1 cellular context compared by ENCODE assay signal in the genomic region with DNA sequence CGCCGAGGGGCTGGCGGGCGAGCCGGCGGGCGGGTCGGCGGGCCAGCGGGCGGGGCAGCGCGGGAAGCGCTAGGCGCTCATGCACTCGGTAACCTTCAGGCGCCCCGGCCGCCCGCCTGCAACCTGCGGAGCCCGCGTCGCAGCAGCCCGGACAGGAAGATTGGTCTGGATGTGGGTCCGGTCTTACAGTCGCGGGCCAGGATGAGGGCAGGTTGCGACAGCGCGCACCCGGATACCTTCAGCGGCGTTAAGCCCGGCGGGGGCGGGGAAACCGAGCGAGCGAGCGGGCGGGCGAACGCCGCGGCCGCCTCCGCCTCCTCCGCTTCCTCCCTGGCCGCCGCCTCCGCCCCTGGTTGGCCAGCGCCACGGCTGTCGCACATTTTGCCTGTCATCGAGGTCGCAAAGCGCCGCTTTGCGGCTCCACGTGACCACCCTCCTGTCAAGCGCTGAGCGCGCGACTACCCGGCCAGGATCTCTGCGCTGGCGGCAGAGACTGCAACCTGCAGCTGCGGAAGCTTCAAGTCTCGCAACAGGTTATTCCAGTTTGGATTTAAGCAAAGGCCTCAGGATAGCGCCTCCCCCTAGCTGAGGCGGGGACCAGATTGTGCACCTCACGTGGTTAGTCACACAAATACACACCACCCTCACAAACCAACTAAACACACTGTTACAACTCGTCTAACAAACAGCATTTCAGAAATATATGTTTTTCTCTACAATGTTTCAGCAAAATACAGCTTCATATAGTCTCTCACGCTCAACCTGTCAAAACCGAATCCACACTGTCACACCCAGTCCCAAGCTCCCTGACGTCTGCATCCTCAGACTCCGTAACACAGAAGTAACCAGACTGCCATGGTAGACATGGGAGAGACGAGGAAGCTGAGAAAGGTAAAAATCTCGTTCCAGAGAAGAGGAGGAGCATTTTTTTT.
TF ChIP-seq lines count a peak whose summit lies in the region.

Gene FAF1 (minus strand): TSS at position 355 of the 932 bp plus-strand sequence. CDS start 456 bp downstream, outside the sequence.

TF ChIP-seq in K562, 482 proteins besides CTCF, POLR2A, EP300 and RAD21 (continued from another document and continues in another):
- TF ChIP-seq, protein P1, sequence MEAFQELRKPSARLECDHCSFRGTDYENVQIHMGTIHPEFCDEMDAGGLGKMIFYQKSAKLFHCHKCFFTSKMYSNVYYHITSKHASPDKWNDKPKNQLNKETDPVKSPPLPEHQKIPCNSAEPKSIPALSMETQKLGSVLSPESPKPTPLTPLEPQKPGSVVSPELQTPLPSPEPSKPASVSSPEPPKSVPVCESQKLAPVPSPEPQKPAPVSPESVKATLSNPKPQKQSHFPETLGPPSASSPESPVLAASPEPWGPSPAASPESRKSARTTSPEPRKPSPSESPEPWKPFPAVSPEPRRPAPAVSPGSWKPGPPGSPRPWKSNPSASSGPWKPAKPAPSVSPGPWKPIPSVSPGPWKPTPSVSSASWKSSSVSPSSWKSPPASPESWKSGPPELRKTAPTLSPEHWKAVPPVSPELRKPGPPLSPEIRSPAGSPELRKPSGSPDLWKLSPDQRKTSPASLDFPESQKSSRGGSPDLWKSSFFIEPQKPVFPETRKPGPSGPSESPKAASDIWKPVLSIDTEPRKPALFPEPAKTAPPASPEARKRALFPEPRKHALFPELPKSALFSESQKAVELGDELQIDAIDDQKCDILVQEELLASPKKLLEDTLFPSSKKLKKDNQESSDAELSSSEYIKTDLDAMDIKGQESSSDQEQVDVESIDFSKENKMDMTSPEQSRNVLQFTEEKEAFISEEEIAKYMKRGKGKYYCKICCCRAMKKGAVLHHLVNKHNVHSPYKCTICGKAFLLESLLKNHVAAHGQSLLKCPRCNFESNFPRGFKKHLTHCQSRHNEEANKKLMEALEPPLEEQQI (IDR thresholded peaks at IDR 0.05) = no peak; the same call in 1 of the 2 replicates
- TF ChIP-seq EZH2 (IDR thresholded peaks at IDR 0.05; ENCODE audit: borderline replicate concordance, low read depth, low read length) = no peak
- TF ChIP-seq ZNF707 (CRISPR knock-in tag; conservative IDR thresholded peaks at IDR 0.05) = no peak
- TF ChIP-seq, protein P2, sequence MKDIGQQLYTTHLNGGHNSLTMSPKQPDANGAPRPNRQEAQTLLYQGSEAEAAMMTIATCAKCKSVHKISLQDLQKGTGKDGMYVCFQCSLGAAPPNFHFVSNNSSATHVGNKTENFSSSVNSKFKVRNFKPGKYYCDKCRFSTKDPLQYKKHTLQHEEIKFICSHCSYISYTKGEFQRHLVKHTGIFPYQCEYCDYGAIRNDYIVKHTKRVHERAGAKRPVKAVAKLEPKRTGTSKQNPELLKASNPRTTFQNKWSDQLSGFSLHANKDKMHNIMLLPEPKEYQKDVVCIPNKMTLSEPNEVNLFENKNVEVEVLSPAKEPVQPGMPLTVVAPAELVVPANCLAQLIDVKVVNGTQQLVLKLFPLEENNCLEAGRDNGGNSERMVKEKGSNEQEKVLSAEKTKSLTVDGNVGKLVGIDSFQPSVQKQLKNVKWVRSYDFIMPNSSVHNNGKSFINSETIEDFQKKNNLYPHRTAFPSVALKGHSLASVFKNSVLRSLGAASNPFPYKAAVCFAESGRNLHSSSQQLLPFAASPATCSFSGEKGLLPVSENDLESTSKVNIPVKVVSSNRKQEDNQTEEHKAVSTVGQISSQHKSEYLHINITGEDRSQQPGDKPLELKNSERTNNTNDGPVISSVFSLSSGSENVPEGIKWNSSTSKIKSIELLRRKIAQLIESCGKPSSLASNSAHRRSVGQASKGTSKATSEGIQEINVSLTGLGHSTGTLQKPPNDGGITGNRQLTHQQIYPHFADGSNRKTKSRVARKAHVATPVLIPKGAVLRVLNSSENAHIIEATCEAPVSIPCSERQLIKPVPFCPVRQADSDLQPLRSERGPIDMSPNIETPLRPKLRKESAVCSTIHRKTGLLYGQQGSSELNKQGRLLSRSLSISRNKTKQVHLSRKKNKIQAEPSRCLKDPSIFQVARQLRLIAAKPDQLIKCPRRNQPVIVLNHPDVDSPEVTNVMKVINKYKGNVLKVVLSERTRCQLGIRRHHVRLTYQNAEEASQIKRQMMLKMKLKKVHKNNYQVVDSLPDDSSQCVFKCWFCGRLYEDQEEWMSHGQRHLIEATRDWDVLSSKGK (CRISPR knock-in tag; IDR thresholded peaks at IDR 0.05) = no peak
- TF ChIP-seq RFX5 (IDR thresholded peaks at IDR 0.05; ENCODE audit: low read depth, low read length) = 0 out of 2 replicates have a peak, but pooled peaks have one; percentile 40
- TF ChIP-seq MYC (IDR thresholded peaks at IDR 0.05; ENCODE audit: low read depth, low read length) = peak; percentile 99
- peak; percentile 84; the same call in 1 of the 2 replicates for TF ChIP-seq MYC (CRISPR knock-in tag; IDR thresholded peaks at IDR 0.05; ENCODE audit: borderline replicate concordance, low read depth)
- TF ChIP-seq ZKSCAN3 (CRISPR knock-in tag; IDR thresholded peaks at IDR 0.05) = no peak
- TF ChIP-seq, protein P3, sequence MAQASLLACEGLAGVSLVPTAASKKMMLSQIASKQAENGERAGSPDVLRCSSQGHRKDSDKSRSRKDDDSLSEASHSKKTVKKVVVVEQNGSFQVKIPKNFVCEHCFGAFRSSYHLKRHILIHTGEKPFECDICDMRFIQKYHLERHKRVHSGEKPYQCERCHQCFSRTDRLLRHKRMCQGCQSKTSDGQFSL (CRISPR knock-in tag; IDR thresholded peaks at IDR 0.05) = no peak
- TF ChIP-seq, protein P3 (tag; IDR thresholded peaks at IDR 0.05) = no peak
- no peak for TF ChIP-seq ZNF655 (CRISPR knock-in tag; IDR thresholded peaks at IDR 0.05)
- TF ChIP-seq ZNF444 (CRISPR knock-in tag; IDR thresholded peaks at IDR 0.05) = no peak
- TF ChIP-seq NR2C2 (CRISPR knock-in tag; IDR thresholded peaks at IDR 0.05) = no peak; the same call in 1 of the 2 replicates
- peak; percentile 87 for TF ChIP-seq NR2C2 (tag; IDR thresholded peaks at IDR 0.05)
- TF ChIP-seq DPF2 (IDR thresholded peaks at IDR 0.05) = peak; percentile 54
- TF ChIP-seq, protein P4, sequence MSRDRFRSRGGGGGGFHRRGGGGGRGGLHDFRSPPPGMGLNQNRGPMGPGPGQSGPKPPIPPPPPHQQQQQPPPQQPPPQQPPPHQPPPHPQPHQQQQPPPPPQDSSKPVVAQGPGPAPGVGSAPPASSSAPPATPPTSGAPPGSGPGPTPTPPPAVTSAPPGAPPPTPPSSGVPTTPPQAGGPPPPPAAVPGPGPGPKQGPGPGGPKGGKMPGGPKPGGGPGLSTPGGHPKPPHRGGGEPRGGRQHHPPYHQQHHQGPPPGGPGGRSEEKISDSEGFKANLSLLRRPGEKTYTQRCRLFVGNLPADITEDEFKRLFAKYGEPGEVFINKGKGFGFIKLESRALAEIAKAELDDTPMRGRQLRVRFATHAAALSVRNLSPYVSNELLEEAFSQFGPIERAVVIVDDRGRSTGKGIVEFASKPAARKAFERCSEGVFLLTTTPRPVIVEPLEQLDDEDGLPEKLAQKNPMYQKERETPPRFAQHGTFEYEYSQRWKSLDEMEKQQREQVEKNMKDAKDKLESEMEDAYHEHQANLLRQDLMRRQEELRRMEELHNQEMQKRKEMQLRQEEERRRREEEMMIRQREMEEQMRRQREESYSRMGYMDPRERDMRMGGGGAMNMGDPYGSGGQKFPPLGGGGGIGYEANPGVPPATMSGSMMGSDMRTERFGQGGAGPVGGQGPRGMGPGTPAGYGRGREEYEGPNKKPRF (IDR thresholded peaks at IDR 0.05; ENCODE audit: low read depth, low read length) = no peak
- no peak for TF ChIP-seq ZNF253 (CRISPR knock-in tag; conservative IDR thresholded peaks at IDR 0.05)
- TF ChIP-seq KDM2B (CRISPR knock-in tag; IDR thresholded peaks at IDR 0.05) = 0 out of 2 replicates have a peak, but pooled peaks have one; percentile 22
- TF ChIP-seq RB1 (IDR thresholded peaks at IDR 0.05; ENCODE audit: low read depth) = peak; percentile 95
- TF ChIP-seq ELK3 (CRISPR knock-in tag; IDR thresholded peaks at IDR 0.05) = no peak
- no peak for TF ChIP-seq ZNF165 (CRISPR knock-in tag; IDR thresholded peaks at IDR 0.05; ENCODE audit: borderline replicate concordance)
- peak; percentile 82 for TF ChIP-seq ZFX (CRISPR knock-in tag; IDR thresholded peaks at IDR 0.05)
- TF ChIP-seq FOXA1 (IDR thresholded peaks at IDR 0.05; ENCODE audit: borderline replicate concordance) = no peak
- 0 out of 2 replicates have a peak, but pooled peaks have one; percentile 22 for TF ChIP-seq NFATC3 (IDR thresholded peaks at IDR 0.05)
- no peak for TF ChIP-seq IRF9 (tag; IDR thresholded peaks at IDR 0.05)
- TF ChIP-seq HIVEP1 (CRISPR knock-in tag; IDR thresholded peaks at IDR 0.05) = no peak
- TF ChIP-seq HDAC2 (IDR thresholded peaks at IDR 0.05) = peak; percentile 92
- peak in 1 of 2 experiments; percentile 99; a peak in 3 of 4 replicates for TF ChIP-seq HDAC1 (IDR thresholded peaks at IDR 0.05)
- TF ChIP-seq ESRRA (IDR thresholded peaks at IDR 0.05; ENCODE audit: borderline replicate concordance, low read depth) = peak; percentile 92
- TF ChIP-seq STAT6 (CRISPR knock-in tag; IDR thresholded peaks at IDR 0.05) = peak; percentile 26; the same call in 1 of the 2 replicates
- peak; percentile 96 for TF ChIP-seq KDM5B (IDR thresholded peaks at IDR 0.05; ENCODE audit: insufficient replicate concordance, low read depth, low read length)
- TF ChIP-seq TEAD2 (tag; IDR thresholded peaks at IDR 0.05) = no peak
- TF ChIP-seq SMARCE1 (IDR thresholded peaks at IDR 0.05) = peak; percentile 50; the same call in 1 of the 2 replicates
- no peak for TF ChIP-seq SRSF1 (IDR thresholded peaks at IDR 0.05; ENCODE audit: low read depth, low read length)
- no peak for TF ChIP-seq KAT8 (IDR thresholded peaks at IDR 0.05; ENCODE audit: low read depth)
- TF ChIP-seq ZNF277 (CRISPR knock-in tag; IDR thresholded peaks at IDR 0.05; ENCODE audit: borderline replicate concordance) = no peak
- TF ChIP-seq ZNF57 (CRISPR knock-in tag; IDR thresholded peaks at IDR 0.05) = no peak
- TF ChIP-seq CEBPG (CRISPR knock-in tag; IDR thresholded peaks at IDR 0.05) = peak; percentile 42; the same call in 1 of the 2 replicates
- peak in 1 of 2 experiments; percentile 85; a peak in 2 of 4 replicates for TF ChIP-seq CEBPG (tag; conservative IDR thresholded peaks at IDR 0.05 in 1 of 2, IDR thresholded peaks at IDR 0.05 in 1 of 2)
- TF ChIP-seq CBFA2T3 (IDR thresholded peaks at IDR 0.05) = peak; percentile 29
- peak; percentile 72 to 78 for TF ChIP-seq NONO (IDR thresholded peaks at IDR 0.05; ENCODE audit: low read depth in 2 of 2, low read length in 1 of 2)
- TF ChIP-seq ZNF282 (CRISPR knock-in tag; IDR thresholded peaks at IDR 0.05) = no peak
- 0 out of 2 replicates have a peak, but pooled peaks have one; percentile 7 for TF ChIP-seq SMC3 (conservative IDR thresholded peaks at IDR 0.05; ENCODE audit: insufficient read depth, low read depth, low read length)
- TF ChIP-seq GATAD2B (IDR thresholded peaks at IDR 0.05; ENCODE audit: borderline replicate concordance) = no peak; the same call in none of the 2 replicates
- TF ChIP-seq C11orf30 (IDR thresholded peaks at IDR 0.05; ENCODE audit: low read depth) = peak; percentile 98
